8 cellular contexts compared by ENCODE assay signal in genomic region chr1:38013027-38013588, GRCh38. TPM values are rescaled to one million over a fixed set of nuclear protein-coding genes. Genes with fewer than 3 reads are reported as not detected.
DNase-seq lines count a peak whose midpoint lies in the region; ATAC-seq and TF ChIP-seq lines count a peak whose summit lies in the region.

No MANE protein-coding gene starts in this region.

- no peak for DNase-seq in GM12865 (ENCODE audit: low read depth)
- DNase-seq in activated T-helper 2 cell treated with anti-CD3 and anti-CD28 coated beads, Interferon-gamma antibody, Interleukin-2, Interleukin-4, amounts not matched to agents 10 μg/mL and 5 μg/mL and 100 μg/mL, durations not matched to agents 14 hours and 24 hours and 36 hours (ENCODE audit: low spot score): no peak
- DNase-seq in hepatocyte (ENCODE audit: low spot score): peak; percentile 87
- no peak for DNase-seq in spleen
- no peak for DNase-seq in DMS53 (lab: John Stamatoyannopoulos, UW)
- DNase-seq in COR-L47 (lab: John Stamatoyannopoulos, UW): no peak

- WGBS in hepatocyte (ENCODE audit: low lambda C conversion rate, missing lambda C conversion rate): 11% methylated on average over 8 of the region's 8 CpGs
- WGBS in spleen, 5 donors: 5 to 11% (median 7%) methylated on average over 5 to 8 of the region's 8 CpGs

- peaks cover 32% of the 10 kb centered on the region for H3K36me3 Mint-ChIP-seq in activated T-helper 2 cell treated with anti-CD3 and anti-CD28 coated beads, Interferon-gamma antibody, Interleukin-2, Interleukin-4, amounts not matched to agents 10 μg/mL and 5 μg/mL and 100 μg/mL, durations not matched to agents 14 hours and 24 hours and 36 hours (ENCODE audit: low read depth)

- H2AFZ ChIP-seq in hepatocyte: peak overlapping the region; percentile 46

- no peaks in the 10 kb centered on the region for H3K27me3 ChIP-seq in hepatocyte
- H3K27me3 ChIP-seq in spleen (replicated peaks in 1 of 7): no peaks in the 10 kb centered on the region

- no peaks in the 10 kb centered on the region for H3K27me3 Mint-ChIP-seq in activated T-helper 2 cell treated with anti-CD3 and anti-CD28 coated beads, Interferon-gamma antibody, Interleukin-2, Interleukin-4, amounts not matched to agents 10 μg/mL and 5 μg/mL and 100 μg/mL, durations not matched to agents 14 hours and 24 hours and 36 hours (ENCODE audit: low read depth)

- H3K36me3 ChIP-seq in hepatocyte (replicated peaks; ENCODE audit: insufficient read depth, low read depth): no peaks in the 10 kb centered on the region
- H3K36me3 ChIP-seq in spleen: peaks cover 0 to 39% (median 17%) of the 10 kb centered on the region in 6 donors

- H3K9me2 ChIP-seq in hepatocyte (replicated peaks; ENCODE audit: insufficient read depth): no peaks in the 10 kb centered on the region

- peak overlapping the region; percentile 95 for H3K4me3 Mint-ChIP-seq in activated T-helper 2 cell treated with anti-CD3 and anti-CD28 coated beads, Interferon-gamma antibody, Interleukin-2, Interleukin-4, amounts not matched to agents 10 μg/mL and 5 μg/mL and 100 μg/mL, durations not matched to agents 14 hours and 24 hours and 36 hours (ENCODE audit: low read depth)

- no peak for TF ChIP-seq POLR2A in spleen (IDR thresholded peaks at IDR 0.05)

- ATAC-seq in HG03378 (IDR thresholded peaks at IDR 0.05; ENCODE audit: unreplicated experiment) (peak; percentile 13), GM19397 (IDR thresholded peaks at IDR 0.05; ENCODE audit: unreplicated experiment) (no peak)

- peaks cover 45% of the 10 kb centered on the region for H3K4me1 Mint-ChIP-seq in activated T-helper 2 cell treated with anti-CD3 and anti-CD28 coated beads, Interferon-gamma antibody, Interleukin-2, Interleukin-4, amounts not matched to agents 10 μg/mL and 5 μg/mL and 100 μg/mL, durations not matched to agents 14 hours and 24 hours and 36 hours (ENCODE audit: low read depth)

- H3K4me1 ChIP-seq in hepatocyte (ENCODE audit: insufficient read depth) (peaks cover 11% of the 10 kb centered on the region), spleen (peaks cover 24 to 63% (median 40%) of the 10 kb centered on the region in 6 donors)

- peak overlapping the region; percentile 92 for H3K27ac Mint-ChIP-seq in activated T-helper 2 cell treated with anti-CD3 and anti-CD28 coated beads, Interferon-gamma antibody, Interleukin-2, Interleukin-4, amounts not matched to agents 10 μg/mL and 5 μg/mL and 100 μg/mL, durations not matched to agents 14 hours and 24 hours and 36 hours

- peak overlapping the region; percentile 78 for H3K4me2 ChIP-seq in hepatocyte

- H3K9me3 ChIP-seq in hepatocyte (ENCODE audit: low read depth): no peaks in the 10 kb centered on the region
- H3K9me3 ChIP-seq in spleen: peaks cover 0 to 5% (median 0%) of the 10 kb centered on the region in 8 donors

- intact Hi-C loops in activated T-helper 2 cell treated with anti-CD3 and anti-CD28 coated beads, Interferon-gamma antibody, Interleukin-2, Interleukin-4, amounts not matched to agents 10 μg/mL and 5 μg/mL and 100 μg/mL, durations not matched to agents 14 hours and 24 hours and 36 hours (cut with micrococcal nuclease): loop anchor here (5.0 kb wide), 1 partner anchor 201 kb away; no protein-coding TSS in a partner anchor
- intact Hi-C loops in spleen (cut with DNase I; ENCODE audit: low total_unique reads): no loop called here

- H3K9me3 Mint-ChIP-seq in activated T-helper 2 cell treated with anti-CD3 and anti-CD28 coated beads, Interferon-gamma antibody, Interleukin-2, Interleukin-4, amounts not matched to agents 10 μg/mL and 5 μg/mL and 100 μg/mL, durations not matched to agents 14 hours and 24 hours and 36 hours: no peaks in the 10 kb centered on the region

- no peak for TF ChIP-seq CTCF in GM12865 (IDR thresholded peaks at IDR 0.05; ENCODE audit: insufficient read depth, low read depth, low read length, missing control alignments)
- TF ChIP-seq CTCF in hepatocyte (IDR thresholded peaks at IDR 0.05; ENCODE audit: poor library complexity): no peak
- no peak for TF ChIP-seq CTCF in spleen (IDR thresholded peaks at IDR 0.05 in 8 of 11, conservative IDR thresholded peaks at IDR 0.05 in 3 of 11)

- peaks cover 50% of the 10 kb centered on the region for H3K79me2 ChIP-seq in hepatocyte

- H3K27ac ChIP-seq in hepatocyte: peak overlapping the region; percentile 95
- H3K27ac ChIP-seq in spleen: peak overlapping the region; percentile 80 to 94 (median 90)

- H3K4me3 ChIP-seq in GM12865 (ENCODE audit: low read depth, low read length) (peak overlapping the region; percentile 92), hepatocyte (peak overlapping the region; percentile 34), spleen (peak overlapping the region; percentile 57 to 87 (median 68))

- peaks cover 5% of the 10 kb centered on the region for H4K20me1 ChIP-seq in hepatocyte (ENCODE audit: insufficient read depth, poor library complexity, severe bottlenecking)

RNA-seq across cellular contexts. Expression of gene UTP11, which starts 0.6 kb away (rescaled TPM):
- total RNA-seq in activated T-helper 2 cell treated with anti-CD3 and anti-CD28 coated beads, Interferon-gamma antibody, Interleukin-2, Interleukin-4, amounts not matched to agents 10 μg/mL and 5 μg/mL and 100 μg/mL, durations not matched to agents 14 hours and 24 hours and 36 hours: 78.8 and 79.0 TPM in 2 replicates
- total RNA-seq in hepatocyte (29.9 and 39.2 TPM in 2 replicates), spleen (10 to 100 TPM; 19.2 to 51.4 (median 23.7) TPM)
- polyA plus RNA-seq in hepatocyte (31.1 and 36.2 TPM in 2 replicates), spleen (10 to 100 TPM; 12.5 to 21.0 (median 20.6) TPM)

RNA-seq across cellular contexts. Expression of gene FHL3, which starts 7.8 kb away (rescaled TPM):
- 30.1 and 33.3 TPM in 2 replicates for total RNA-seq in activated T-helper 2 cell treated with anti-CD3 and anti-CD28 coated beads, Interferon-gamma antibody, Interleukin-2, Interleukin-4, amounts not matched to agents 10 μg/mL and 5 μg/mL and 100 μg/mL, durations not matched to agents 14 hours and 24 hours and 36 hours
- total RNA-seq in hepatocyte (8.4 and 27.2 TPM in 2 replicates), spleen (10 to 100 TPM; 13.0 to 39.9 (median 19.5) TPM)
- polyA plus RNA-seq in hepatocyte (27.2 and 28.6 TPM in 2 replicates), spleen (10 to 100 TPM in 1 of 3 donors, 1 to 10 TPM in 2; 8.6 to 14.0 (median 9.3) TPM)

RNA-seq across cellular contexts. Expression of gene SF3A3, which starts 23.3 kb away (rescaled TPM):
- 105 and 112 TPM in 2 replicates for total RNA-seq in activated T-helper 2 cell treated with anti-CD3 and anti-CD28 coated beads, Interferon-gamma antibody, Interleukin-2, Interleukin-4, amounts not matched to agents 10 μg/mL and 5 μg/mL and 100 μg/mL, durations not matched to agents 14 hours and 24 hours and 36 hours
- total RNA-seq in hepatocyte (48.8 and 51.3 TPM in 2 replicates), spleen (10 to 100 TPM; 44.5 to 64.3 (median 53.6) TPM)
- polyA plus RNA-seq in hepatocyte (40.9 and 52.8 TPM in 2 replicates), spleen (10 to 100 TPM; 19.7 to 24.9 (median 22.1) TPM)

RNA-seq across cellular contexts. Expression of gene POU3F1, which starts 33.5 kb away (rescaled TPM):
- total RNA-seq in activated T-helper 2 cell treated with anti-CD3 and anti-CD28 coated beads, Interferon-gamma antibody, Interleukin-2, Interleukin-4, amounts not matched to agents 10 μg/mL and 5 μg/mL and 100 μg/mL, durations not matched to agents 14 hours and 24 hours and 36 hours: 0.32 and 0.48 TPM in 2 replicates
- 1.0 TPM in 1 of 2 replicates, not detected in the other for total RNA-seq in hepatocyte
- polyA plus RNA-seq in hepatocyte: 0.73 and 0.83 TPM in 2 replicates
- under 1 TPM in 4 of 7 donors, not detected in 3; 0.17 to 0.60 (median 0.30) TPM for total RNA-seq in spleen
- under 1 TPM; 0.07 to 0.38 (median 0.08) TPM for polyA plus RNA-seq in spleen

Comparison
In these comparisons a context has a peak if more than half of its experiments do, and no peak if none do; other contexts are left out.
1. H3K4me3 ChIP-seq: peak in every context shown above with its lines; median percentile 92 in GM12865; 68 in spleen; 34 in hepatocyte.